In the genomic region with DNA sequence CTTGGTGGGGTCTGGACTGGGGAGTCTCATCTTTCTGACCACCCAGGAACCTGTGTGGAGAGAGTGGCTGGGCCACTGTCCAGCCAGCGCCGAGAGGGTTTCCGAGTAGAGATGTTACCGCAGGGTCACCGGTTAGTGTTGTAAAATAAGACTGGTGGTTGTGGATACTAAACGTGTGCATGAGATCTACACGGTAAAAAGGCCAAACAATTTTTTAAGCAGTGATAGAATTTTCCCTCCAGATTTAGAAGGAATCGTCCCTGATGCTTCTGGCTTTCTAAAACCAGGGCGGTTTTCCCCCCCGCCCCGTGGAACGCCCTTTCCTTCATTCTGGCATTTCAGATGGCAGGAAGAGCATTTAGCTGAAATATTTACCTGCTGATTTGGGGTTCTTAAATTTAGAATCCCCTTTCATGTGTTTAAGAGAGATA, we compare ENCODE assay signal across 11 cellular contexts.
DNase-seq lines count a peak whose midpoint lies in the region; ATAC-seq, FAIRE-seq and TF ChIP-seq lines count a peak whose summit lies in the region.
"Had no signal": no experiment of that assay in that cellular context is flagged by ENCODE, and none has a peak within 500 bp of the region (broad histone marks: within the 10 kb centered on the region; RNA-seq: fewer than 3 reads in every experiment).

No MANE protein-coding gene starts in this region.

- no peaks in the 10 kb centered on the region for H3K9me3 ChIP-seq in MG63

- H3K36me3 ChIP-seq in MG63: peaks cover 95% of the 10 kb centered on the region

- FAIRE-seq in A204.1 (lab: Jason Lieb, UNC): peak; percentile 23

- H3K9me3 Mint-ChIP-seq in nephron: no peaks in the 10 kb centered on the region
- H3K9me3 Mint-ChIP-seq: CD8-positive, alpha-beta memory T cell had no signal

- H3K36me3 Mint-ChIP-seq in nephron (ENCODE audit: low read depth): no peaks in the 10 kb centered on the region

- peaks cover 13% of the 10 kb centered on the region for H3K27me3 Mint-ChIP-seq in nephron (ENCODE audit: low read depth)

- no peak for TF ChIP-seq CTCF in epithelial cell of proximal tubule (conservative IDR thresholded peaks at IDR 0.05; ENCODE audit: low read depth, low read length)
- TF ChIP-seq CTCF in nephron (IDR thresholded peaks at IDR 0.05; ENCODE audit: unreplicated experiment in 3 of 3): no peak

- ATAC-seq in HG03457 (IDR thresholded peaks at IDR 0.05; ENCODE audit: unreplicated experiment): no peak

- peaks cover 68% of the 10 kb centered on the region for H3K4me1 Mint-ChIP-seq in nephron

- DNase-seq in MG63: peak; percentile 46
- no peak for DNase-seq in epithelial cell of proximal tubule (ENCODE audit: low read depth)
- DNase-seq in NCI-H510A treated with DMSO at 0.1 percent for 48 hours (lab: John Stamatoyannopoulos, UW): no peak
- no peak for DNase-seq in cerebellum (ENCODE audit: low spot score)
- DNase-seq in activated CD4-positive, alpha-beta T cell treated with anti-CD3 and anti-CD28 coated beads for 4 hours: no peak
- DNase-seq: activated naive CD4-positive, alpha-beta T cell treated with anti-CD3 and anti-CD28 coated beads, Interleukin-2, amount 50 U/mL, for 16 hours; NCI-H1105 had no signal

- no peaks in the 10 kb centered on the region for H3K27me3 ChIP-seq in MG63

- H3K27ac Mint-ChIP-seq in nephron: peak overlapping the region; percentile 64 to 84 (median 84)

- peak overlapping the region in 2 of 3 experiments; percentile 40 to 86 for H3K4me3 Mint-ChIP-seq in nephron
- H3K4me3 Mint-ChIP-seq: CD8-positive, alpha-beta memory T cell had no signal

- H3K4me3 ChIP-seq in MG63 (peak overlapping the region; percentile 78), epithelial cell of proximal tubule (ENCODE audit: low read depth, low read length) (peak overlapping the region; percentile 65)
